Comparison of ENCODE assay signal across 10 cellular contexts in the genomic region with DNA sequence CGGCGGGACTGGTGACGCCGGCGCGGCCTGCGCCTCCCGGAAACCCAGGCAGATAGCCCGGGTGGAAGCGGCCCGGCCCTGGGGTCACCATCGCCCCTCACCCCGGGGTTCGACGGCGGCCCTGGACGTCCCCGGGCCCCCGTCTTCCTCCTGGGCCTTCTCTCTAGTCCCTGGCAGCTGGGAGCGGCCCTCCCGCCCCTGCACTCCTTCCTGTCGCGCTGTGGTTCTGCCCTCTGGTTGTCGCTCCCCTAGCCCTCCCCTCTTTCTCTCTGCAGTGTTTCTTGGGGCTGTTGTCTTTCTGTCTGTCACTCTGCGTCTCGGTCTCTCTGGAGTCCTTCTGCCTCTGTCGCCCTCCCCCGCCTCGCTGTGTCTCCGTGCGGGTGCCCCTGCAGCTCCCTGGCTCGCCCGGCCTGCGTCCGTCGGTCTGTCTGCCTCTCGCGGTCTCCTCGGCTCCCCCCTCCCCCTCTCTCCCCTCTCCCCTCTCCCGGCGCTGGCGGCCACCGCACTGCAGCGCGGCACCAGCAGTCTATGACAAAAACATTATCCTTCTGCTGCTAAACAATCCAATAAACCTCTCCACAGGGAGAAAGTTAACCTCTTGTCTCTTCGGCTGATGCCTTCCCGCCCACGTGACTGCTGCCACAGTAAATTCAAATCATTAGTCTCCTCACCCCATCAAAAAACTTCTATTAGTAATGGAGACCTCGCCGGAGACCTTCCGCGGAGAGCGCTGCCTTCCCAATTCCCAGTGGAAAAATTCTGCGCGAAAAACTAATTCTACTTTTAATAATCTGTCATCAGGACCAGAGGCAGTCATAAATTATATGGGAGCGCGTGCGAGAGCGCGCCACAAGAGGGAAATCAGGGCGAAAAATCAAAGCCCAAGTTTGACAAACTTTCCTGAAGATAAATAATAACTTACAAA.
DNase-seq lines count a peak whose midpoint lies in the region; ATAC-seq and TF ChIP-seq lines count a peak whose summit lies in the region.
"Had no signal": no experiment of that assay in that cellular context is flagged by ENCODE, and none has a peak within 500 bp of the region (broad histone marks: within the 10 kb centered on the region; RNA-seq: fewer than 3 reads in every experiment).

No MANE protein-coding gene starts in this region.

- TF ChIP-seq POLR2A in GM18505 (IDR thresholded peaks at IDR 0.05; ENCODE audit: borderline replicate concordance, extremely low read depth, insufficient read depth, insufficient read length), result no peak

- H4K20me1 ChIP-seq in osteoblast (ENCODE audit: insufficient read depth, low read length), result no peaks in the 10 kb centered on the region

- DNase-seq in GM13977 (ENCODE audit: low spot score) (peak; percentile 47), SJCRH30 (peak; percentile 30 to 50), coronary artery (ENCODE audit: low spot score) (no peak), osteoblast (ENCODE audit: insufficient read length, low spot score, missing footprints) (peak; percentile 89), NCI-H1436 (lab: John Stamatoyannopoulos, UW) (no peak), NCI-H128 (lab: John Stamatoyannopoulos, UW; ENCODE audit: unreplicated experiment) (no peak)
- DNase-seq: caudate nucleus, substantia nigra had no signal

- H3K79me2 ChIP-seq in osteoblast (ENCODE audit: insufficient read depth, low read length), result no peaks in the 10 kb centered on the region

- H3K9me3 ChIP-seq in SJCRH30 (replicated peaks), result no peaks in the 10 kb centered on the region
- no peaks in the 10 kb centered on the region for H3K9me3 ChIP-seq in osteoblast (ENCODE audit: low read depth, low read length)

- H2AFZ ChIP-seq in osteoblast (ENCODE audit: low read length), result no peak overlapping the region

- no peak overlapping the region for H3K4me2 ChIP-seq in osteoblast (ENCODE audit: insufficient read depth, low read length)

- H3K4me3 ChIP-seq in SJCRH30 (peak overlapping the region; percentile 43), coronary artery (peak overlapping the region; percentile 42), osteoblast (ENCODE audit: insufficient read depth, low read length) (no peak overlapping the region)

- in situ Hi-C loops in GM13977 (cut with MboI; ENCODE audit: low pct_unique_long_range_greater_than_20kb, low sequenced_read_pairs, unreplicated experiment), result no loop called here

- H3K27ac ChIP-seq in SJCRH30 (no peak overlapping the region), coronary artery (no peak overlapping the region), osteoblast (ENCODE audit: low read depth, low read length) (no peak overlapping the region)

- H3K27me3 ChIP-seq in SJCRH30 (peaks cover 27% of the 10 kb centered on the region), osteoblast (ENCODE audit: insufficient read depth, low read length) (peaks cover 75% of the 10 kb centered on the region)

- H3K4me1 ChIP-seq in SJCRH30, result no peaks in the 10 kb centered on the region
- no peaks in the 10 kb centered on the region for H3K4me1 ChIP-seq in osteoblast (ENCODE audit: insufficient read depth, low read length)

- no peaks in the 10 kb centered on the region for H3K36me3 ChIP-seq in SJCRH30
- H3K36me3 ChIP-seq in osteoblast (ENCODE audit: insufficient read depth, low read length), result no peaks in the 10 kb centered on the region

- TF ChIP-seq CTCF in GM13977 (IDR thresholded peaks at IDR 0.05; ENCODE audit: extremely low read depth, insufficient read depth, missing control alignments) (no peak), coronary artery (IDR thresholded peaks at IDR 0.05) (no peak), osteoblast (IDR thresholded peaks at IDR 0.05; ENCODE audit: extremely low read depth, low read depth, low read length) (no peak)

- ATAC-seq in GM18505 (IDR thresholded peaks at IDR 0.05; ENCODE audit: unreplicated experiment), result no peak
- ATAC-seq in HG03439 (IDR thresholded peaks at IDR 0.05; ENCODE audit: unreplicated experiment), result no peak

Comparison
In these comparisons a context has a peak if more than half of its experiments do, and no peak if none do; other contexts are left out.
1. DNase-seq: peak in GM13977 (single experiment), SJCRH30 (2 of 2) and osteoblast (single experiment); none in coronary artery (single experiment), NCI-H1436 (single experiment) and NCI-H128 (single experiment).